ENCODE assay signal across 17 cellular contexts in the genomic region with DNA sequence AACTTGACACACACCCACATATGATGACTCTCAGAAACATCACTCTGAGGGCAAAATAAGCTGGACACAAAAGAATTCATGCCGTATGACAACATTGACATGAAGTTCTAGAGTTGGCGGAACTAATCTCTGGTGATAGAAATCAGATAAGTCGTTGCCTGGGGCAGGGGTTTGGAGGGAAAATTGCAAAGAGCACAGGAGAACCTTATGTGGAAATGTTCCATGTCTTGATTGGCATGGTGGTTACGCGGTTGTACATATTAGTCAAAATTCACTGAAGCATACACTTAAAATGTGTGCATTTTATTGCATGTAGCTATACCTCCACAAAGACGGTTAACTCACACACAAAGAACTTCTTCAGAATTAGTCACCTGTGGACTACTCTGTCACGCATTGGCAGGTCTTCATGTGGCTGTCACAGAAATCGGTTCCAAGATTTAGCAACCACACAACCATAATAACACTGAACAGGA.
DNase-seq lines count a peak whose midpoint lies in the region; ATAC-seq, FAIRE-seq and TF ChIP-seq lines count a peak whose summit lies in the region.
"Had no signal": no experiment of that assay in that cellular context is flagged by ENCODE, and none has a peak within 500 bp of the region (broad histone marks: within the 10 kb centered on the region; RNA-seq: fewer than 3 reads in every experiment).

No MANE protein-coding gene starts in this region.

- no peaks in the 10 kb centered on the region for H3K9me3 ChIP-seq in suprapubic skin
- H3K9me3 ChIP-seq: left ventricle myocardium inferior, ovary had no signal

- no peak for TF ChIP-seq RAD21 in Ishikawa (IDR thresholded peaks at IDR 0.05; ENCODE audit: low read depth)

- H3K27me3 ChIP-seq in foreskin keratinocyte, result no peaks in the 10 kb centered on the region
- H3K27me3 ChIP-seq in suprapubic skin, result no peaks in the 10 kb centered on the region
- H3K27me3 ChIP-seq: ovary had no signal

- 60% methylated on average over 8 of the region's 8 CpGs for WGBS in suprapubic skin

- TF ChIP-seq EP300 in Ishikawa (IDR thresholded peaks at IDR 0.05; ENCODE audit: borderline replicate concordance) (peak; percentile 69; the same call in 1 of the 2 replicates), suprapubic skin (IDR thresholded peaks at IDR 0.05) (no peak)

- peaks cover 17% of the 10 kb centered on the region for H3K4me1 ChIP-seq in foreskin keratinocyte
- peaks cover 16% of the 10 kb centered on the region for H3K4me1 ChIP-seq in suprapubic skin
- H3K4me1 ChIP-seq: left ventricle myocardium inferior had no signal

- FAIRE-seq in GM12892 (lab: Jason Lieb, UNC), result peak; percentile 57
- FAIRE-seq: TTC549 had no signal

- no peaks in the 10 kb centered on the region for H3K36me3 ChIP-seq in suprapubic skin
- H3K36me3 ChIP-seq: left ventricle myocardium inferior, ovary had no signal

- DNase-seq in GM12892 (ENCODE audit: insufficient read length) (no peak), foreskin keratinocyte (peak; percentile 72 to 89), ACHN (no peak), foreskin melanocyte (no peak), suprapubic skin (ENCODE audit: low spot score in 2 of 2) (no peak), dedifferentiated amniotic fluid mesenchymal stem cell (ENCODE audit: extremely low spot score) (no peak)
- DNase-seq: DND-41, left ventricle myocardium inferior, NCI-H1417, NCI-H446, ovary had no signal

- no peak for TF ChIP-seq POLR2A in GM12892 (IDR thresholded peaks at IDR 0.05; ENCODE audit: low read depth, low read length)
- TF ChIP-seq POLR2A in suprapubic skin (IDR thresholded peaks at IDR 0.05), result no peak

- peak overlapping the region; percentile 13 for H3K27ac ChIP-seq in foreskin keratinocyte
- no peak overlapping the region for H3K27ac ChIP-seq in suprapubic skin
- H3K27ac ChIP-seq: C4-2B, left ventricle myocardium inferior, ovary had no signal

- TF ChIP-seq CTCF in foreskin keratinocyte (conservative IDR thresholded peaks at IDR 0.05) (no peak), suprapubic skin (IDR thresholded peaks at IDR 0.05) (no peak)

- H3K4me3 ChIP-seq in suprapubic skin, result no peak overlapping the region
- H3K4me3 ChIP-seq: left ventricle myocardium inferior, ovary, skin epidermis had no signal

- ATAC-seq in GM21381 (IDR thresholded peaks at IDR 0.05; ENCODE audit: unreplicated experiment) (peak; percentile 75), foreskin keratinocyte (peak; percentile 64)
- ATAC-seq: SK-N-SH treated with all-trans-retinoic acid at 6 μM for 48 hours had no signal

- in situ Hi-C loops in ACHN (cut with HindIII; ENCODE audit: low pct_ligation_motif_present, low pct_unique_long_range_greater_than_20kb, low sequenced_read_pairs), result no loop called here

TF ChIP-seq in Ishikawa, 13 proteins besides CTCF, POLR2A, EP300 and RAD21:
- TF ChIP-seq YY1 (IDR thresholded peaks at IDR 0.05; ENCODE audit: low read depth) (no peak), TAF1 (IDR thresholded peaks at IDR 0.05; ENCODE audit: low read depth) (no peak), USF1 (IDR thresholded peaks at IDR 0.05) (no peak), MAX (IDR thresholded peaks at IDR 0.05) (0 out of 2 replicates have a peak, but pooled peaks have one; percentile 23), FOXM1 (IDR thresholded peaks at IDR 0.05; ENCODE audit: borderline replicate concordance, low read depth) (peak; percentile 42; the same call in 1 of the 2 replicates), TEAD4 (IDR thresholded peaks at IDR 0.05) (0 out of 2 replicates have a peak, but pooled peaks have one; percentile 15), ZBTB7A (IDR thresholded peaks at IDR 0.05; ENCODE audit: low read depth) (no peak), CEBPB (IDR thresholded peaks at IDR 0.05) (peak; percentile 44; the same call in 1 of the 2 replicates), NFIC (IDR thresholded peaks at IDR 0.05) (peak; percentile 70), TCF12 (IDR thresholded peaks at IDR 0.05; ENCODE audit: low read depth) (peak; percentile 56; the same call in 1 of the 2 replicates), CREB1 (IDR thresholded peaks at IDR 0.05; ENCODE audit: low read depth) (no peak), REST (IDR thresholded peaks at IDR 0.05; ENCODE audit: low read depth) (no peak), EGR1 (IDR thresholded peaks at IDR 0.05) (no peak)
TF ChIP-seq in Ishikawa: peak in this region for 6.

Comparison
In these comparisons a context has a peak if more than half of its experiments do, and no peak if none do; other contexts are left out.
1. DNase-seq: peak in foreskin keratinocyte (2 of 2); none in GM12892 (single experiment), ACHN (single experiment), foreskin melanocyte (single experiment), suprapubic skin (0 of 2) and dedifferentiated amniotic fluid mesenchymal stem cell (single experiment).